ENCODE assay signal across 11 cellular contexts in genomic region chr1:41482906-41483895, GRCh38. TPM values are rescaled to one million over a fixed set of nuclear protein-coding genes. Genes with fewer than 3 reads are reported as not detected.
A peak's percentile ranks its signal among the peaks of the same experiment; 100 is the strongest.
DNase-seq lines count a peak whose midpoint lies in the region; ATAC-seq and TF ChIP-seq lines count a peak whose summit lies in the region.
"Had no signal": no experiment of that assay in that cellular context is flagged by ENCODE, and none has a peak within 500 bp of the region (broad histone marks: within the 10 kb centered on the region; RNA-seq: fewer than 3 reads in every experiment).

No MANE protein-coding gene starts in this region.

- H3K27me3 Mint-ChIP-seq in endothelial cell (ENCODE audit: unreplicated experiment) = peaks cover 17% of the 10 kb centered on the region
- peaks cover 17 to 60% of the 10 kb centered on the region in 2 donors for H3K27me3 Mint-ChIP-seq in effector memory CD8-positive, alpha-beta T cell

- no peaks in the 10 kb centered on the region for H3K79me1 ChIP-seq in neuronal stem cell (ENCODE audit: low read depth, low read length)

- H3K23ac ChIP-seq in neuronal stem cell (ENCODE audit: low read depth, low read length, poor library complexity) = peak overlapping the region; percentile 1

- H4K8ac ChIP-seq in neuronal stem cell (ENCODE audit: low read depth, low read length) = no peak overlapping the region

- no peak overlapping the region for H3K4me3 ChIP-seq in BLaER1 treated with 17β-estradiol and CSF1 and Interleukin-3, amounts not matched to agents 10 nM and 100 nM
- no peak overlapping the region for H3K4me3 ChIP-seq in neuronal stem cell (ENCODE audit: low read length in 2 of 2)

- peaks cover 6% of the 10 kb centered on the region for H3K36me3 Mint-ChIP-seq in endothelial cell (ENCODE audit: low read depth, unreplicated experiment)
- no peaks in the 10 kb centered on the region for H3K36me3 Mint-ChIP-seq in effector memory CD8-positive, alpha-beta T cell (ENCODE audit: insufficient read depth)
- H3K36me3 Mint-ChIP-seq: CD14-positive monocyte had no signal

- H3K4me3 Mint-ChIP-seq in endothelial cell (ENCODE audit: unreplicated experiment) = peak overlapping the region; percentile 47
- no peak overlapping the region for H3K4me3 Mint-ChIP-seq in effector memory CD8-positive, alpha-beta T cell
- H3K4me3 Mint-ChIP-seq: activated B cell treated with CpG ODN at 0.5 μM for 24 hours, CD14-positive monocyte, HFFc6 had no signal

- peak overlapping the region; percentile 56 for H2BK5ac ChIP-seq in neuronal stem cell (ENCODE audit: low read length)

- ATAC-seq in effector memory CD8-positive, alpha-beta T cell (replicated peaks) = no peak
- ATAC-seq in HG02763 (IDR thresholded peaks at IDR 0.05; ENCODE audit: unreplicated experiment) (no peak), HG03175 (IDR thresholded peaks at IDR 0.05; ENCODE audit: unreplicated experiment) (no peak)

- no peak overlapping the region for H4K91ac ChIP-seq in neuronal stem cell (ENCODE audit: low read depth, low read length, poor library complexity)

- H3K4ac ChIP-seq in neuronal stem cell (ENCODE audit: low read length) = no peak overlapping the region

- peak overlapping the region; percentile 83 for H3K27ac Mint-ChIP-seq in endothelial cell (ENCODE audit: unreplicated experiment)
- peak overlapping the region in 1 of 2 donors; percentile 79 for H3K27ac Mint-ChIP-seq in effector memory CD8-positive, alpha-beta T cell
- H3K27ac Mint-ChIP-seq: activated B cell treated with CpG ODN at 0.5 μM for 24 hours, HFFc6 had no signal

- TF ChIP-seq CTCF in endothelial cell (IDR thresholded peaks at IDR 0.05; ENCODE audit: unreplicated experiment) = no peak

- H3K18ac ChIP-seq in neuronal stem cell (ENCODE audit: low read length) = peak overlapping the region; percentile 80

- peak overlapping the region in 3 of 11 experiments; percentile 27 to 47 (median 40); a peak in 3 of 22 replicates for H3K27ac ChIP-seq in BLaER1 treated with 17β-estradiol and CSF1 and Interleukin-3, amounts not matched to agents 10 nM and 100 nM
- H3K27ac ChIP-seq in neuronal stem cell (replicated peaks; ENCODE audit: low read length) = no peak overlapping the region

- peak overlapping the region; percentile 17 for H2BK15ac ChIP-seq in neuronal stem cell (ENCODE audit: low read length)

- H3K9me3 ChIP-seq in BLaER1 treated with 17β-estradiol and CSF1 and Interleukin-3, amounts not matched to agents 10 nM and 100 nM (replicated peaks in 1 of 11) = no peaks in the 10 kb centered on the region
- no peaks in the 10 kb centered on the region for H3K9me3 ChIP-seq in neuronal stem cell (replicated peaks in 1 of 2; ENCODE audit: control insufficient read depth in 2 of 2, insufficient read depth in 1 of 2, low read depth in 1 of 2, low read length in 2 of 2)

- peak overlapping the region in 10 of 11 experiments; percentile 5 to 77 (median 53); a peak in 17 of 22 replicates for H3K4me2 ChIP-seq in BLaER1 treated with 17β-estradiol and CSF1 and Interleukin-3, amounts not matched to agents 10 nM and 100 nM
- H3K4me2 ChIP-seq in neuronal stem cell (ENCODE audit: insufficient read depth, low read length, poor library complexity, severe bottlenecking) = no peak overlapping the region

- no peak overlapping the region for H3K14ac ChIP-seq in neuronal stem cell (ENCODE audit: low read length)

- 0 out of 22 replicates have a peak overlapping the region, but pooled peaks of 1 of the 11 experiments have one; percentile 24 for H3K9ac ChIP-seq in BLaER1 treated with 17β-estradiol and CSF1 and Interleukin-3, amounts not matched to agents 10 nM and 100 nM
- no peak overlapping the region for H3K9ac ChIP-seq in neuronal stem cell (ENCODE audit: low read depth, low read length, poor library complexity)

- peak overlapping the region; percentile 50 for H2AFZ ChIP-seq in neuronal stem cell (ENCODE audit: low read length)

- H2AK5ac ChIP-seq in neuronal stem cell (ENCODE audit: low read depth, low read length) = peak overlapping the region; percentile 69

- peak overlapping the region; percentile 5 for H2BK120ac ChIP-seq in neuronal stem cell (ENCODE audit: low read depth, low read length)

- no peaks in the 10 kb centered on the region for H3K36me3 ChIP-seq in BLaER1 treated with 17β-estradiol and CSF1 and Interleukin-3, amounts not matched to agents 10 nM and 100 nM
- no peaks in the 10 kb centered on the region for H3K36me3 ChIP-seq in neuronal stem cell (replicated peaks in 1 of 2; ENCODE audit: control insufficient read depth in 2 of 2, insufficient read depth in 2 of 2, low read length in 2 of 2)

- peak overlapping the region; percentile 26 for H2BK12ac ChIP-seq in neuronal stem cell (ENCODE audit: low read length)

- no peaks in the 10 kb centered on the region; a peak in 1 of 22 replicates for H4K20me1 ChIP-seq in BLaER1 treated with 17β-estradiol and CSF1 and Interleukin-3, amounts not matched to agents 10 nM and 100 nM

- no peaks in the 10 kb centered on the region for H3K9me3 Mint-ChIP-seq in endothelial cell (ENCODE audit: unreplicated experiment)
- no peaks in the 10 kb centered on the region for H3K9me3 Mint-ChIP-seq in effector memory CD8-positive, alpha-beta T cell
- H3K9me3 Mint-ChIP-seq: activated B cell treated with CpG ODN at 0.5 μM for 24 hours, CD14-positive monocyte, HFFc6 had no signal

- no peaks in the 10 kb centered on the region for H3K27me3 ChIP-seq in BLaER1 treated with 17β-estradiol and CSF1 and Interleukin-3, amounts not matched to agents 10 nM and 100 nM
- H3K27me3 ChIP-seq in neuronal stem cell (ENCODE audit: control insufficient read depth in 3 of 3, insufficient read depth in 3 of 3, low read depth in 1 of 3, low read length in 3 of 3) = no peaks in the 10 kb centered on the region

- WGBS in neuronal stem cell (ENCODE audit: extremely low coverage in 2 of 2, insufficient read length in 2 of 2, insufficient replicate concordance in 1 of 2), 2 donors = no CpG with 5 or more reads among the region's 21 CpGs

- peaks cover 37 to 70% (median 60%) of the 10 kb centered on the region in 10 experiments for H3K4me1 ChIP-seq in BLaER1 treated with 17β-estradiol and CSF1 and Interleukin-3, amounts not matched to agents 10 nM and 100 nM
- peaks cover 26 to 42% of the 10 kb centered on the region in 2 donors for H3K4me1 ChIP-seq in neuronal stem cell (ENCODE audit: control insufficient read depth in 2 of 2, insufficient read depth in 1 of 2, low read depth in 1 of 2, low read length in 2 of 2)

- H3K4me1 Mint-ChIP-seq in endothelial cell (ENCODE audit: unreplicated experiment) = peaks cover 33% of the 10 kb centered on the region
- H3K4me1 Mint-ChIP-seq in effector memory CD8-positive, alpha-beta T cell (ENCODE audit: low read depth in 2 of 2) = peaks cover 0 to 5% of the 10 kb centered on the region in 2 donors

- peak; percentile 67 for DNase-seq in NCI-H446 treated with DMSO at 0.1 percent for 48 hours (lab: John Stamatoyannopoulos, UW)
- no peak for DNase-seq in endothelial cell (ENCODE audit: low spot score)
- no peak for DNase-seq in neuronal stem cell (ENCODE audit: low spot score)
- no peak for DNase-seq in effector memory CD8-positive, alpha-beta T cell
- DNase-seq in inferior parietal cortex (ENCODE audit: extremely low spot score) = no peak
- DNase-seq: activated B cell treated with CpG ODN at 0.5 μM for 24 hours, HFFc6 had no signal

RNA-seq across cellular contexts. Expression of gene EDN2, which starts 1.3 kb away (rescaled TPM):
- 0.21 TPM for total RNA-seq in endothelial cell (ENCODE audit: unreplicated experiment)
- 0.04 TPM for polyA plus RNA-seq in neuronal stem cell (2013, experiment 1 of 2)
- polyA plus RNA-seq in neuronal stem cell (2013, experiment 2 of 2) = not detected
- total RNA-seq: activated B cell treated with CpG ODN at 0.5 μM for 24 hours, HFFc6 had no signal
- polyA plus RNA-seq: CD14-positive monocyte had no signal
